In genomic region chr5:149776376-149777305, GRCh38 we compare ENCODE assay signal across 11 cellular contexts. TPM values are rescaled to one million over a fixed set of nuclear protein-coding genes. Genes with fewer than 3 reads are reported as not detected.
DNase-seq lines count a peak whose midpoint lies in the region; ATAC-seq and TF ChIP-seq lines count a peak whose summit lies in the region.
"Had no signal": no experiment of that assay in that cellular context is flagged by ENCODE, and none has a peak within 500 bp of the region (broad histone marks: within the 10 kb centered on the region; RNA-seq: fewer than 3 reads in every experiment).

No MANE protein-coding gene starts in this region.

- DNase-seq in GM23338 (ENCODE audit: low spot score): no peak
- peak; percentile 54 for DNase-seq in NCI-H69 (lab: John Stamatoyannopoulos, UW)
- DNase-seq in esophagus squamous epithelium (lab: John Stamatoyannopoulos, UW): no peak
- DNase-seq in sigmoid colon: no peak
- DNase-seq in stimulated activated CD4-positive, alpha-beta T cell treated with anti-CD3 and anti-CD28 coated beads, Interleukin-2, amount 100 ng/mL, for 48 hours: no peak
- DNase-seq in stimulated activated effector memory CD8-positive, alpha-beta T cell treated with anti-CD3 and anti-CD28 coated beads, Interleukin-12 subunit alpha, Interleukin-12 subunit beta, amount 100 ng/mL, for 72 hours (ENCODE audit: low spot score in 2 of 2): no peak
- DNase-seq: effector CD8-positive, alpha-beta T cell; pancreas had no signal

- H4K20me1 ChIP-seq in GM23338 (replicated peaks; ENCODE audit: insufficient read depth): no peaks in the 10 kb centered on the region; the same call in 1 of the 2 replicates

- peaks cover 54% of the 10 kb centered on the region for H3K4me1 Mint-ChIP-seq in GM23338
- H3K4me1 Mint-ChIP-seq in stimulated activated effector memory CD8-positive, alpha-beta T cell treated with anti-CD3 and anti-CD28 coated beads, Interleukin-12 subunit alpha, Interleukin-12 subunit beta, amount 100 ng/mL, for 72 hours: peaks cover 46% of the 10 kb centered on the region

- H3K27ac Mint-ChIP-seq in GM23338: peak overlapping the region; percentile 75
- no peak overlapping the region for H3K27ac Mint-ChIP-seq in stimulated activated effector memory CD8-positive, alpha-beta T cell treated with anti-CD3 and anti-CD28 coated beads, Interleukin-12 subunit alpha, Interleukin-12 subunit beta, amount 100 ng/mL, for 72 hours
- H3K27ac Mint-ChIP-seq: activated T-helper 2 cell treated with anti-CD3 and anti-CD28 coated beads, Interferon-gamma antibody, Interleukin-2, Interleukin-4, amounts not matched to agents 10 μg/mL and 5 μg/mL and 100 μg/mL, durations not matched to agents 14 hours and 24 hours and 36 hours had no signal

- no peak overlapping the region for H3K27ac ChIP-seq in GM23338 (ENCODE audit: low read depth)
- peak overlapping the region; percentile 80 to 89 (median 88) for H3K27ac ChIP-seq in esophagus squamous epithelium
- peak overlapping the region; percentile 81 to 94 (median 92) for H3K27ac ChIP-seq in sigmoid colon
- H3K27ac ChIP-seq: pancreas had no signal

- H3K4me1 ChIP-seq in GM23338 (ENCODE audit: insufficient read depth) (peaks cover 8% of the 10 kb centered on the region), esophagus squamous epithelium (peaks cover 44 to 99% (median 88%) of the 10 kb centered on the region in 3 donors), sigmoid colon (peaks cover 0 to 97% (median 91%) of the 10 kb centered on the region in 4 donors)

- peaks cover 15% of the 10 kb centered on the region for H3K36me3 Mint-ChIP-seq in GM23338 (ENCODE audit: low read depth)
- H3K36me3 Mint-ChIP-seq in stimulated activated effector memory CD8-positive, alpha-beta T cell treated with anti-CD3 and anti-CD28 coated beads, Interleukin-12 subunit alpha, Interleukin-12 subunit beta, amount 100 ng/mL, for 72 hours: peaks cover 5% of the 10 kb centered on the region

- peaks cover 34% of the 10 kb centered on the region for H3K79me2 ChIP-seq in GM23338 (replicated peaks; ENCODE audit: insufficient read depth)

- H3K4me3 Mint-ChIP-seq in GM23338: no peak overlapping the region; the same call in 2 of the 3 replicates
- H3K4me3 Mint-ChIP-seq in stimulated activated effector memory CD8-positive, alpha-beta T cell treated with anti-CD3 and anti-CD28 coated beads, Interleukin-12 subunit alpha, Interleukin-12 subunit beta, amount 100 ng/mL, for 72 hours: no peak overlapping the region

- no peaks in the 10 kb centered on the region for H3K9me2 ChIP-seq in GM23338 (ENCODE audit: insufficient read depth)

- no peak for TF ChIP-seq POLR2A in esophagus squamous epithelium (IDR thresholded peaks at IDR 0.05)
- no peak for TF ChIP-seq POLR2A in sigmoid colon (IDR thresholded peaks at IDR 0.05)

- no peaks in the 10 kb centered on the region for H3K36me3 ChIP-seq in GM23338 (ENCODE audit: insufficient read depth)
- H3K36me3 ChIP-seq in esophagus squamous epithelium: no peaks in the 10 kb centered on the region
- no peaks in the 10 kb centered on the region for H3K36me3 ChIP-seq in sigmoid colon
- H3K36me3 ChIP-seq: pancreas had no signal

- TF ChIP-seq CTCF in GM23338 (conservative IDR thresholded peaks at IDR 0.05; ENCODE audit: low read depth in 2 of 2) (no peak), esophagus squamous epithelium (IDR thresholded peaks at IDR 0.05) (no peak), sigmoid colon (IDR thresholded peaks at IDR 0.05) (no peak)

- H3K27me3 Mint-ChIP-seq in GM23338 (ENCODE audit: insufficient read depth, low read depth, poor library complexity): peaks cover 15% of the 10 kb centered on the region

- 0 out of 2 replicates have a peak overlapping the region, but pooled peaks have one; percentile 14 for H3K4me2 ChIP-seq in GM23338

- intact Hi-C loops in esophagus squamous epithelium (cut with DNase I): no loop called here
- intact Hi-C loops in sigmoid colon (cut with DNase I): loop anchor here (5.0 kb wide), 1 partner anchor 51 kb away; no protein-coding TSS in a partner anchor

- no peaks in the 10 kb centered on the region for H3K9me3 ChIP-seq in esophagus squamous epithelium
- no peaks in the 10 kb centered on the region for H3K9me3 ChIP-seq in sigmoid colon
- H3K9me3 ChIP-seq: pancreas had no signal

- no peak overlapping the region for H2AFZ ChIP-seq in GM23338

- H3K27me3 ChIP-seq in GM23338 (ENCODE audit: insufficient read depth): no peaks in the 10 kb centered on the region
- no peaks in the 10 kb centered on the region for H3K27me3 ChIP-seq in esophagus squamous epithelium
- H3K27me3 ChIP-seq in sigmoid colon: no peaks in the 10 kb centered on the region
- H3K27me3 ChIP-seq: pancreas had no signal

- no peaks in the 10 kb centered on the region for H3F3A ChIP-seq in GM23338 (replicated peaks; ENCODE audit: low read depth)

- H3K4me3 ChIP-seq in GM23338 (no peak overlapping the region), esophagus squamous epithelium (peak overlapping the region in 1 of 4 donors; percentile 8), sigmoid colon (peak overlapping the region in 2 of 4 donors; percentile 18 to 20)
- H3K4me3 ChIP-seq: pancreas had no signal

- 20 to 21% methylated on average over 8 to 9 of the region's 9 CpGs for WGBS in esophagus squamous epithelium, 2 donors
- WGBS in sigmoid colon, 2 donors: 24 to 44% methylated on average over 9 of the region's 9 CpGs

- H3K9me3 Mint-ChIP-seq in GM23338: peaks cover 3% of the 10 kb centered on the region
- H3K9me3 Mint-ChIP-seq in stimulated activated effector memory CD8-positive, alpha-beta T cell treated with anti-CD3 and anti-CD28 coated beads, Interleukin-12 subunit alpha, Interleukin-12 subunit beta, amount 100 ng/mL, for 72 hours: peaks cover 4% of the 10 kb centered on the region

- no peak for ATAC-seq in GM23338
- no peak for ATAC-seq in HG02798 (IDR thresholded peaks at IDR 0.05; ENCODE audit: poor library complexity, unreplicated experiment)
- ATAC-seq in GM21447 (IDR thresholded peaks at IDR 0.05; ENCODE audit: unreplicated experiment): no peak
- ATAC-seq in stimulated activated effector memory CD8-positive, alpha-beta T cell treated with anti-CD3 and anti-CD28 coated beads, Interleukin-12 subunit alpha, Interleukin-12 subunit beta, amount 100 ng/mL, for 72 hours: no peak
- ATAC-seq: pancreas had no signal

- no peak for TF ChIP-seq EP300 in sigmoid colon (IDR thresholded peaks at IDR 0.05)

TF ChIP-seq in GM23338, 12 proteins besides CTCF, POLR2A, EP300 and RAD21 (continues in another document):
- TF ChIP-seq POLR2AphosphoS5 (IDR thresholded peaks at IDR 0.05; ENCODE audit: low read depth) (no peak), ZNF331 (CRISPR knock-in tag; IDR thresholded peaks at IDR 0.05; ENCODE audit: low read depth) (no peak), EZH2 (IDR thresholded peaks at IDR 0.05; ENCODE audit: low read depth, unreplicated experiment) (no peak), NANOG (IDR thresholded peaks at IDR 0.05; ENCODE audit: borderline replicate concordance) (no peak), ETS1 (IDR thresholded peaks at IDR 0.05) (no peak), JUNB (IDR thresholded peaks at IDR 0.05; ENCODE audit: unreplicated experiment) (no peak), REST (IDR thresholded peaks at IDR 0.05; ENCODE audit: unreplicated experiment) (no peak), ZNF114 (CRISPR knock-in tag; IDR thresholded peaks at IDR 0.05) (no peak), CREB1 (CRISPR knock-in tag; IDR thresholded peaks at IDR 0.05; ENCODE audit: low read depth) (no peak)

RNA-seq across cellular contexts. Expression of gene PPARGC1B, which starts 46.5 kb away (rescaled TPM):
- 10.6 and 11.4 TPM in 2 replicates for total RNA-seq in GM23338 (2014; rRNA removed; shearing (Covaris generic))
- 9.7 and 11.2 TPM in 2 replicates for polyA plus RNA-seq in GM23338 (2016; fragmentation: Nextera tagmentation; extraction: Ambion mirVana)
- 10 to 100 TPM in 2 of 4 donors, 1 to 10 TPM in 2; 8.9 to 15.4 (median 11.9) TPM for total RNA-seq in esophagus squamous epithelium
- 10 to 100 TPM in 3 of 4 donors, 1 to 10 TPM in 1; 9.9 to 19.1 (median 12.3) TPM for total RNA-seq in sigmoid colon
- polyA plus RNA-seq in sigmoid colon: 10 to 100 TPM in 1 of 3 donors, 1 to 10 TPM in 2; 1.8 to 13.9 (median 5.3) TPM
